In the genomic region with DNA sequence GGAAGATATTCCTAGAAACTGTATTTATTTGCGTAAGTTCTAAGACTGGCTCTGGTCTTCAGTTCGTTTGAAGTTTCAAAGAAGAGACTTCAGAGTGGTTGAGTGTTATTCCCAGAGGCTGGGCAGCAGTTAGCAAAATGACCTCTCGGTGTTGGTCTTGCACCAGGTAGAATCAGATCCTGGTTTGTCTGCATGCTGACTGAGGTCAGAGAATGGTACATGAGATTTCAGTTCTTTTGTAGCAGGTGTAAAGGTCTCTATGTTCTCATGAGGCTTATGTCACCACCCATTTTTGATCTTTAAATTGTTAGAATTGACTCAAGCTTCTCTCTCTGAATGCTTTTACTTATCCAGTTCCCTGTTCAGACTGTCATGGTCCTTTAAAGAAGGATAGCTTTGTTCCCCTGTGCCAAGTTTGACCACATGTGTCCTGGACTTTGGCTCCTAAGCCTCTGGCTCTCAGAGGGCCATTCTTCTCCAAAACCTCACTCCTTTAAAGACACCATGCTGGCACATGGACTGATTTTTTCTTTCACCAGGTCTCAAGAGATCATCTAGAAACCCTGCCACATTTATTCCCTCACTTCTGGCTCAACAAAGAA, we compare ENCODE assay signal across 21 cellular contexts.
DNase-seq lines count a peak whose midpoint lies in the region.
"Had no signal": no experiment of that assay in that cellular context is flagged by ENCODE, and none has a peak within 500 bp of the region (broad histone marks: within the 10 kb centered on the region; RNA-seq: fewer than 3 reads in every experiment).

No MANE protein-coding gene starts in this region.

- H3K27me3 ChIP-seq in H7 (ENCODE audit: control insufficient read depth, insufficient read depth, low read length) = no peaks in the 10 kb centered on the region
- H3K27me3 ChIP-seq: BLaER1 treated with 17β-estradiol and CSF1 and Interleukin-3, amounts not matched to agents 10 nM and 100 nM had no signal

- no peak overlapping the region for H3K4me3 ChIP-seq in H7 (ENCODE audit: insufficient read depth, low read depth, low read length)
- H3K4me3 ChIP-seq: BLaER1 treated with 17β-estradiol and CSF1 and Interleukin-3, amounts not matched to agents 10 nM and 100 nM; SK-N-MC had no signal

- DNase-seq in LoVo (ENCODE audit: low spot score) (peak; percentile 17), foreskin melanocyte (peak; percentile 70), myocyte (ENCODE audit: low read depth) (peak; percentile 52), ecto neural progenitor cell (ENCODE audit: low spot score) (no peak), NCI-H82 (lab: John Stamatoyannopoulos, UW) (no peak), H7 (no peak)
- DNase-seq in activated effector memory CD4-positive, alpha-beta T cell treated with Interleukin-2 at 50 U/mL for 16 hours = no peak
- DNase-seq: ACHN; CD4-positive, alpha-beta memory T cell; EL; GF-D8; KG1; NCI-H1694 treated with DMSO at 0.1 percent for 48 hours; NCI-H2081 treated with DMSO at 0.1 percent for 48 hours; NCI-H2171 treated with DMSO at 0.1 percent for 48 hours; NCI-H524 treated with DMSO at 0.1 percent for 48 hours; RPMI8226; SHP77; SW 1271 had no signal

- H3K36me3 ChIP-seq in H7 (replicated peaks; ENCODE audit: control insufficient read depth, insufficient read depth, low read length) = no peaks in the 10 kb centered on the region
- H3K36me3 ChIP-seq: BLaER1 treated with 17β-estradiol and CSF1 and Interleukin-3, amounts not matched to agents 10 nM and 100 nM had no signal

Comparison
In these comparisons a context has a peak if more than half of its experiments do, and no peak if none do; other contexts are left out.
1. DNase-seq: peak in LoVo (single experiment), foreskin melanocyte (single experiment) and myocyte (single experiment); none in ecto neural progenitor cell (single experiment), NCI-H82 (single experiment), activated effector memory CD4-positive, alpha-beta T cell treated with Interleukin-2 at 50 U/mL for 16 hours (single experiment) and H7 (single experiment).